ENCODE assay signal across 1 cellular context in genomic region chr5:138352071-138352721, GRCh38.
A peak's percentile ranks its signal among the peaks of the same experiment; 100 is the strongest.
TF ChIP-seq lines count a peak whose summit lies in the region.

A gene with protein sequence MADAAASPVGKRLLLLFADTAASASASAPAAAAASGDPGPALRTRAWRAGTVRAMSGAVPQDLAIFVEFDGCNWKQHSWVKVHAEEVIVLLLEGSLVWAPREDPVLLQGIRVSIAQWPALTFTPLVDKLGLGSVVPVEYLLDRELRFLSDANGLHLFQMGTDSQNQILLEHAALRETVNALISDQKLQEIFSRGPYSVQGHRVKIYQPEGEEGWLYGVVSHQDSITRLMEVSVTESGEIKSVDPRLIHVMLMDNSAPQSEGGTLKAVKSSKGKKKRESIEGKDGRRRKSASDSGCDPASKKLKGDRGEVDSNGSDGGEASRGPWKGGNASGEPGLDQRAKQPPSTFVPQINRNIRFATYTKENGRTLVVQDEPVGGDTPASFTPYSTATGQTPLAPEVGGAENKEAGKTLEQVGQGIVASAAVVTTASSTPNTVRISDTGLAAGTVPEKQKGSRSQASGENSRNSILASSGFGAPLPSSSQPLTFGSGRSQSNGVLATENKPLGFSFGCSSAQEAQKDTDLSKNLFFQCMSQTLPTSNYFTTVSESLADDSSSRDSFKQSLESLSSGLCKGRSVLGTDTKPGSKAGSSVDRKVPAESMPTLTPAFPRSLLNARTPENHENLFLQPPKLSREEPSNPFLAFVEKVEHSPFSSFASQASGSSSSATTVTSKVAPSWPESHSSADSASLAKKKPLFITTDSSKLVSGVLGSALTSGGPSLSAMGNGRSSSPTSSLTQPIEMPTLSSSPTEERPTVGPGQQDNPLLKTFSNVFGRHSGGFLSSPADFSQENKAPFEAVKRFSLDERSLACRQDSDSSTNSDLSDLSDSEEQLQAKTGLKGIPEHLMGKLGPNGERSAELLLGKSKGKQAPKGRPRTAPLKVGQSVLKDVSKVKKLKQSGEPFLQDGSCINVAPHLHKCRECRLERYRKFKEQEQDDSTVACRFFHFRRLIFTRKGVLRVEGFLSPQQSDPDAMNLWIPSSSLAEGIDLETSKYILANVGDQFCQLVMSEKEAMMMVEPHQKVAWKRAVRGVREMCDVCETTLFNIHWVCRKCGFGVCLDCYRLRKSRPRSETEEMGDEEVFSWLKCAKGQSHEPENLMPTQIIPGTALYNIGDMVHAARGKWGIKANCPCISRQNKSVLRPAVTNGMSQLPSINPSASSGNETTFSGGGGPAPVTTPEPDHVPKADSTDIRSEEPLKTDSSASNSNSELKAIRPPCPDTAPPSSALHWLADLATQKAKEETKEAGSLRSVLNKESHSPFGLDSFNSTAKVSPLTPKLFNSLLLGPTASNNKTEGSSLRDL (N-terminal part only) (plus strand): TSS chr5:138352685. CDS start chr5:138352796, 111 bp downstream.

TF ChIP-seq in GM12878, 131 proteins besides CTCF, POLR2A, EP300 and RAD21 (continued from another document):
- TF ChIP-seq BCL11A (IDR thresholded peaks at IDR 0.05; ENCODE audit: low read depth, low read length) = no peak
- TF ChIP-seq ESRRA (IDR thresholded peaks at IDR 0.05; ENCODE audit: low read length) = no peak
- peak in 1 of 2 experiments; percentile 69; a peak in 2 of 4 replicates for TF ChIP-seq SRF (IDR thresholded peaks at IDR 0.05; ENCODE audit: low read depth in 2 of 2, low read length in 2 of 2)
- no peak for TF ChIP-seq ETV6 (conservative IDR thresholded peaks at IDR 0.05 in 1 of 2, IDR thresholded peaks at IDR 0.05 in 1 of 2; ENCODE audit: borderline replicate concordance in 1 of 2, low read depth in 1 of 2)
- TF ChIP-seq RFX5 (IDR thresholded peaks at IDR 0.05; ENCODE audit: low read depth, low read length) = no peak
- TF ChIP-seq, protein P1, sequence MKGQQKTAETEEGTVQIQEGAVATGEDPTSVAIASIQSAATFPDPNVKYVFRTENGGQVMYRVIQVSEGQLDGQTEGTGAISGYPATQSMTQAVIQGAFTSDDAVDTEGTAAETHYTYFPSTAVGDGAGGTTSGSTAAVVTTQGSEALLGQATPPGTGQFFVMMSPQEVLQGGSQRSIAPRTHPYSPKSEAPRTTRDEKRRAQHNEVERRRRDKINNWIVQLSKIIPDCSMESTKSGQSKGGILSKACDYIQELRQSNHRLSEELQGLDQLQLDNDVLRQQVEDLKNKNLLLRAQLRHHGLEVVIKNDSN (IDR thresholded peaks at IDR 0.05; ENCODE audit: borderline replicate concordance, extremely low read length, insufficient read depth, low read depth, low read length) = no peak
- no peak for TF ChIP-seq YBX1 (IDR thresholded peaks at IDR 0.05)
- no peak for TF ChIP-seq ZZZ3 (IDR thresholded peaks at IDR 0.05; ENCODE audit: control insufficient read depth, insufficient read length, low read depth)
- TF ChIP-seq, protein P2, sequence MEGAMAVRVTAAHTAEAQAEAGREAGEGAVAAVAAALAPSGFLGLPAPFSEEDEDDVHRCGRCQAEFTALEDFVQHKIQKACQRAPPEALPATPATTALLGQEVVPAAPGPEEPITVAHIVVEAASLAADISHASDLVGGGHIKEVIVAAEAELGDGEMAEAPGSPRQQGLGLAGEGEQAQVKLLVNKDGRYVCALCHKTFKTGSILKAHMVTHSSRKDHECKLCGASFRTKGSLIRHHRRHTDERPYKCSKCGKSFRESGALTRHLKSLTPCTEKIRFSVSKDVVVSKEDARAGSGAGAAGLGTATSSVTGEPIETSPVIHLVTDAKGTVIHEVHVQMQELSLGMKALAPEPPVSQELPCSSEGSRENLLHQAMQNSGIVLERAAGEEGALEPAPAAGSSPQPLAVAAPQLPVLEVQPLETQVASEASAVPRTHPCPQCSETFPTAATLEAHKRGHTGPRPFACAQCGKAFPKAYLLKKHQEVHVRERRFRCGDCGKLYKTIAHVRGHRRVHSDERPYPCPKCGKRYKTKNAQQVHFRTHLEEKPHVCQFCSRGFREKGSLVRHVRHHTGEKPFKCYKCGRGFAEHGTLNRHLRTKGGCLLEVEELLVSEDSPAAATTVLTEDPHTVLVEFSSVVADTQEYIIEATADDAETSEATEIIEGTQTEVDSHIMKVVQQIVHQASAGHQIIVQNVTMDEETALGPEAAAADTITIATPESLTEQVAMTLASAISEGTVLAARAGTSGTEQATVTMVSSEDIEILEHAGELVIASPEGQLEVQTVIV (IDR thresholded peaks at IDR 0.05; ENCODE audit: borderline replicate concordance, partially characterized antibody) = no peak
- TF ChIP-seq ATF7 (IDR thresholded peaks at IDR 0.05; ENCODE audit: low read depth) = no peak; the same call in 1 of the 2 replicates
- no peak for TF ChIP-seq IKZF2 (IDR thresholded peaks at IDR 0.05)
- TF ChIP-seq ZNF24 (IDR thresholded peaks at IDR 0.05) = peak; percentile 72
- TF ChIP-seq, protein P3, sequence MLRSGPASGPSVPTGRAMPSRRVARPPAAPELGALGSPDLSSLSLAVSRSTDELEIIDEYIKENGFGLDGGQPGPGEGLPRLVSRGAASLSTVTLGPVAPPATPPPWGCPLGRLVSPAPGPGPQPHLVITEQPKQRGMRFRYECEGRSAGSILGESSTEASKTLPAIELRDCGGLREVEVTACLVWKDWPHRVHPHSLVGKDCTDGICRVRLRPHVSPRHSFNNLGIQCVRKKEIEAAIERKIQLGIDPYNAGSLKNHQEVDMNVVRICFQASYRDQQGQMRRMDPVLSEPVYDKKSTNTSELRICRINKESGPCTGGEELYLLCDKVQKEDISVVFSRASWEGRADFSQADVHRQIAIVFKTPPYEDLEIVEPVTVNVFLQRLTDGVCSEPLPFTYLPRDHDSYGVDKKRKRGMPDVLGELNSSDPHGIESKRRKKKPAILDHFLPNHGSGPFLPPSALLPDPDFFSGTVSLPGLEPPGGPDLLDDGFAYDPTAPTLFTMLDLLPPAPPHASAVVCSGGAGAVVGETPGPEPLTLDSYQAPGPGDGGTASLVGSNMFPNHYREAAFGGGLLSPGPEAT (IDR thresholded peaks at IDR 0.05; ENCODE audit: low read depth) = no peak
- TF ChIP-seq NFYA (IDR thresholded peaks at IDR 0.05; ENCODE audit: borderline replicate concordance, low read depth, low read length) = no peak
- TF ChIP-seq MLLT1 (IDR thresholded peaks at IDR 0.05) = no peak
- TF ChIP-seq, protein P4, sequence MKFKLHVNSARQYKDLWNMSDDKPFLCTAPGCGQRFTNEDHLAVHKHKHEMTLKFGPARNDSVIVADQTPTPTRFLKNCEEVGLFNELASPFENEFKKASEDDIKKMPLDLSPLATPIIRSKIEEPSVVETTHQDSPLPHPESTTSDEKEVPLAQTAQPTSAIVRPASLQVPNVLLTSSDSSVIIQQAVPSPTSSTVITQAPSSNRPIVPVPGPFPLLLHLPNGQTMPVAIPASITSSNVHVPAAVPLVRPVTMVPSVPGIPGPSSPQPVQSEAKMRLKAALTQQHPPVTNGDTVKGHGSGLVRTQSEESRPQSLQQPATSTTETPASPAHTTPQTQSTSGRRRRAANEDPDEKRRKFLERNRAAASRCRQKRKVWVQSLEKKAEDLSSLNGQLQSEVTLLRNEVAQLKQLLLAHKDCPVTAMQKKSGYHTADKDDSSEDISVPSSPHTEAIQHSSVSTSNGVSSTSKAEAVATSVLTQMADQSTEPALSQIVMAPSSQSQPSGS (IDR thresholded peaks at IDR 0.05; ENCODE audit: low read length) = no peak
- TF ChIP-seq RELA (IDR thresholded peaks at IDR 0.05; ENCODE audit: borderline replicate concordance, partially characterized antibody) = peak; percentile 25
- no peak for TF ChIP-seq SIX5 (IDR thresholded peaks at IDR 0.05; ENCODE audit: low read depth, low read length, severe bottlenecking)
- TF ChIP-seq TAF1 (IDR thresholded peaks at IDR 0.05; ENCODE audit: borderline replicate concordance, low read depth, low read length) = peak; percentile 53; the same call in 1 of the 2 replicates
